ENCODE assay signal across 2 cellular contexts in the genomic region with DNA sequence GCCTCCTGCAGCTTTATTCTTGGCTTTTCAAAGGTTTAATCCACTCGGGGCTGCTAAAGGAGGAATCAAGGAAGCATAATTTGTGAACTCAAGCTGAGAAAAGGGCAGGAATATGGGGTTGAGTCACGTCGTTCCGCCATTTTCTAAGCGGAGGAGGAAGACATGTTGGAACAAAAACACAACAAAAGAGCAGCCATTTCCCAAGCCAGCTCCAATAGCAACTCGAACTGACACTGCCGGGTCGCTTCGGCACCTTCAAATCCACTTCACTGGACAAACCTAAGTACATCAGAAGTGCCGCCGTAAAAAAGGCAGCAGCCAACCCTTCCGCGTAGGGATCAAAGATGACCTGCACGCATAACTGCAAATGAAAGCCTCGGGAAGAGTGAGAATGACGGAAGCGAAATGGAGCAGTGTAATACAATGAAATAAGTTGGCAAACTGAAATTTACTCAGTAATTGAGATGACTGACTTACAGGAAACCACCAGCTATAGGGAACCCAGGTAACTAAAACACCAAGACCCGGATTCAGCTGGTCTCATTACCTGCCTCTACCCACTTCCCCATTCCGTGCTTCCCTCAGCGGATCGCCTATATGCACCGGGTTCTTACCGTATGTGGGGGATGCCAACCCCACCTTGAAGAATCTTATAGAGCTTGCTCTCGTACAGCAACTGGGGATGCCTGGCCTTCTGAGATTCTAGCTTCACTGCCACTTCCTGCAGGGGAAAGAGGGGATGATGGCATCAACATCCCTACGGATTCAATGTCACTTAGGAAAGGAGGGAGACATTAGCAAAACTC.
TF ChIP-seq lines count a peak whose summit lies in the region.

No MANE protein-coding gene starts in this region.

TF ChIP-seq in HCT116, 20 proteins besides CTCF, POLR2A, EP300 and RAD21:
- TF ChIP-seq, protein P1, sequence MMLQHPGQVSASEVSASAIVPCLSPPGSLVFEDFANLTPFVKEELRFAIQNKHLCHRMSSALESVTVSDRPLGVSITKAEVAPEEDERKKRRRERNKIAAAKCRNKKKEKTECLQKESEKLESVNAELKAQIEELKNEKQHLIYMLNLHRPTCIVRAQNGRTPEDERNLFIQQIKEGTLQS (IDR thresholded peaks at IDR 0.05) = no peak
- TF ChIP-seq EZH2 (IDR thresholded peaks at IDR 0.05) (no peak), FOSL1 (IDR thresholded peaks at IDR 0.05; ENCODE audit: low read depth) (no peak), ZNF274 (IDR thresholded peaks at IDR 0.05; ENCODE audit: low read depth, low read length) (no peak), ZFX (IDR thresholded peaks at IDR 0.05) (no peak), CBX3 (IDR thresholded peaks at IDR 0.05; ENCODE audit: low read depth) (no peak), POLR2AphosphoS5 (IDR thresholded peaks at IDR 0.05; ENCODE audit: low read depth, low read length) (peak; percentile 24; the same call in 1 of the 2 replicates), YY1 (IDR thresholded peaks at IDR 0.05; ENCODE audit: extremely low read depth, insufficient replicate concordance, low read depth, low read length) (peak; percentile 96), SP1 (IDR thresholded peaks at IDR 0.05; ENCODE audit: low read depth) (no peak), ELF1 (IDR thresholded peaks at IDR 0.05; ENCODE audit: borderline replicate concordance, low read depth) (no peak), TCF7L2 (IDR thresholded peaks at IDR 0.05; ENCODE audit: borderline replicate concordance, extremely low read depth, insufficient read depth, insufficient read length) (no peak), SRF (IDR thresholded peaks at IDR 0.05; ENCODE audit: low read depth) (no peak)
- TF ChIP-seq, protein P2, sequence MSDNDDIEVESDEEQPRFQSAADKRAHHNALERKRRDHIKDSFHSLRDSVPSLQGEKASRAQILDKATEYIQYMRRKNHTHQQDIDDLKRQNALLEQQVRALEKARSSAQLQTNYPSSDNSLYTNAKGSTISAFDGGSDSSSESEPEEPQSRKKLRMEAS (IDR thresholded peaks at IDR 0.05) = no peak
- TF ChIP-seq, protein P3, sequence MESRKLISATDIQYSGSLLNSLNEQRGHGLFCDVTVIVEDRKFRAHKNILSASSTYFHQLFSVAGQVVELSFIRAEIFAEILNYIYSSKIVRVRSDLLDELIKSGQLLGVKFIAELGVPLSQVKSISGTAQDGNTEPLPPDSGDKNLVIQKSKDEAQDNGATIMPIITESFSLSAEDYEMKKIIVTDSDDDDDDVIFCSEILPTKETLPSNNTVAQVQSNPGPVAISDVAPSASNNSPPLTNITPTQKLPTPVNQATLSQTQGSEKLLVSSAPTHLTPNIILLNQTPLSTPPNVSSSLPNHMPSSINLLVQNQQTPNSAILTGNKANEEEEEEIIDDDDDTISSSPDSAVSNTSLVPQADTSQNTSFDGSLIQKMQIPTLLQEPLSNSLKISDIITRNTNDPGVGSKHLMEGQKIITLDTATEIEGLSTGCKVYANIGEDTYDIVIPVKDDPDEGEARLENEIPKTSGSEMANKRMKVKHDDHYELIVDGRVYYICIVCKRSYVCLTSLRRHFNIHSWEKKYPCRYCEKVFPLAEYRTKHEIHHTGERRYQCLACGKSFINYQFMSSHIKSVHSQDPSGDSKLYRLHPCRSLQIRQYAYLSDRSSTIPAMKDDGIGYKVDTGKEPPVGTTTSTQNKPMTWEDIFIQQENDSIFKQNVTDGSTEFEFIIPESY (IDR thresholded peaks at IDR 0.05; ENCODE audit: extremely low read depth, insufficient replicate concordance, low read length) = no peak

TF ChIP-seq in H1, 55 proteins besides CTCF, POLR2A, EP300 and RAD21:
- peak; percentile 46; the same call in 1 of the 2 replicates for TF ChIP-seq TBP (IDR thresholded peaks at IDR 0.05; ENCODE audit: low read depth, low read length)
- peak; percentile 74 for TF ChIP-seq TAF1 (IDR thresholded peaks at IDR 0.05; ENCODE audit: low read depth, low read length)
- no peak for TF ChIP-seq HDAC2 (IDR thresholded peaks at IDR 0.05; ENCODE audit: borderline replicate concordance in 1 of 2, low read depth in 2 of 2, low read length in 2 of 2)
- TF ChIP-seq, protein P2 (IDR thresholded peaks at IDR 0.05) = 0 out of 2 replicates have a peak, but pooled peaks have one; percentile 14
- TF ChIP-seq TEAD4 (IDR thresholded peaks at IDR 0.05; ENCODE audit: low read depth, low read length) = peak; percentile 52; the same call in 1 of the 2 replicates
- TF ChIP-seq, protein P4, sequence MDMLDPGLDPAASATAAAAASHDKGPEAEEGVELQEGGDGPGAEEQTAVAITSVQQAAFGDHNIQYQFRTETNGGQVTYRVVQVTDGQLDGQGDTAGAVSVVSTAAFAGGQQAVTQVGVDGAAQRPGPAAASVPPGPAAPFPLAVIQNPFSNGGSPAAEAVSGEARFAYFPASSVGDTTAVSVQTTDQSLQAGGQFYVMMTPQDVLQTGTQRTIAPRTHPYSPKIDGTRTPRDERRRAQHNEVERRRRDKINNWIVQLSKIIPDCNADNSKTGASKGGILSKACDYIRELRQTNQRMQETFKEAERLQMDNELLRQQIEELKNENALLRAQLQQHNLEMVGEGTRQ (IDR thresholded peaks at IDR 0.05; ENCODE audit: low read length) = no peak
- peak; percentile 79 for TF ChIP-seq SAP30 (IDR thresholded peaks at IDR 0.05; ENCODE audit: insufficient read depth, insufficient replicate concordance, low read length)
- 0 out of 4 replicates have a peak, but pooled peaks of 1 of the 2 experiments have one; percentile 23 for TF ChIP-seq SIN3A (conservative IDR thresholded peaks at IDR 0.05 in 1 of 2, IDR thresholded peaks at IDR 0.05 in 1 of 2; ENCODE audit: low read depth in 1 of 2, low read length in 2 of 2)
- TF ChIP-seq CHD1 (IDR thresholded peaks at IDR 0.05; ENCODE audit: low read depth, low read length) = peak; percentile 46; the same call in 1 of the 2 replicates
- no peak for TF ChIP-seq RBBP5 (IDR thresholded peaks at IDR 0.05; ENCODE audit: borderline replicate concordance, low read depth, low read length)
- peak; percentile 77 for TF ChIP-seq POLR2AphosphoS5 (IDR thresholded peaks at IDR 0.05; ENCODE audit: low read depth, low read length)
- peak; percentile 98 for TF ChIP-seq YY1 (IDR thresholded peaks at IDR 0.05; ENCODE audit: low read depth, low read length)
- TF ChIP-seq ASH2L (IDR thresholded peaks at IDR 0.05; ENCODE audit: low read length) = peak; percentile 36
